2 cellular contexts compared by ENCODE assay signal in the genomic region with DNA sequence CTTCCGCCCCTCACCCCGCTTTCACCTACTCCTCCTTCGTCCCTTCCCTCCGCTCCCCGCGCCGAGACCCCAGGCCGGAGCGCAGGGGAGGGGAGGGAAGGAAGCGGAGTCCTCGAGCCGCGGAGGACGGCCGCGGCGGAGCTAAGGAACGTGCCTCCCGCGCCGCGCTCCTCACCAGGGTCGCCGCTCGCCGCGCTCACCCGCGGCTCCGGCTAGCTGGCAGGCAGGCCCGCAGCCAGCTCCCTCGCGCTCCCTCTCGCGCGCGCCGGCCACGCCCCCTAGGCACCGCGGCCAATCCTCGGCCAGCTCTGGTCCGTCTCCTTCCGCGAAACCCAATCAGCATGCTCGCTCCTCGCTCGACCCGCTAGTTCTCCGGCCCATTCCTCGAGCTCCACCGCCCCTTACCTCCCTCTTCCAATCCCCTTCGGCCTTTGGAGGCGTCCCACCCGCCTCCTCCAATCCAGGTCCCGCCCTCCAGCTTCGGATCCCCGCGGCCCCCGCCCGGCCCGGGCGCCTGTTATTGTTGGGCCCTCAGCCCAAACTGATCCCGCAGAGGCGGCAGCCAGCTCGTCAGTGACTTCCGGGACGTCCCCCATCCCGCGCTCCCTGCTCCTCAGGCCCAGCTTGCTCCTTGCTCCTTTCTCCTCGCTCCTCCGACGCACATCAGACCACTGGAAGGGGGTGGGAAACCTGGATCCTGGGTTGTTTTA.
A peak's percentile ranks its signal among the peaks of the same experiment; 100 is the strongest.
TF ChIP-seq lines count a peak whose summit lies in the region.

A gene with protein sequence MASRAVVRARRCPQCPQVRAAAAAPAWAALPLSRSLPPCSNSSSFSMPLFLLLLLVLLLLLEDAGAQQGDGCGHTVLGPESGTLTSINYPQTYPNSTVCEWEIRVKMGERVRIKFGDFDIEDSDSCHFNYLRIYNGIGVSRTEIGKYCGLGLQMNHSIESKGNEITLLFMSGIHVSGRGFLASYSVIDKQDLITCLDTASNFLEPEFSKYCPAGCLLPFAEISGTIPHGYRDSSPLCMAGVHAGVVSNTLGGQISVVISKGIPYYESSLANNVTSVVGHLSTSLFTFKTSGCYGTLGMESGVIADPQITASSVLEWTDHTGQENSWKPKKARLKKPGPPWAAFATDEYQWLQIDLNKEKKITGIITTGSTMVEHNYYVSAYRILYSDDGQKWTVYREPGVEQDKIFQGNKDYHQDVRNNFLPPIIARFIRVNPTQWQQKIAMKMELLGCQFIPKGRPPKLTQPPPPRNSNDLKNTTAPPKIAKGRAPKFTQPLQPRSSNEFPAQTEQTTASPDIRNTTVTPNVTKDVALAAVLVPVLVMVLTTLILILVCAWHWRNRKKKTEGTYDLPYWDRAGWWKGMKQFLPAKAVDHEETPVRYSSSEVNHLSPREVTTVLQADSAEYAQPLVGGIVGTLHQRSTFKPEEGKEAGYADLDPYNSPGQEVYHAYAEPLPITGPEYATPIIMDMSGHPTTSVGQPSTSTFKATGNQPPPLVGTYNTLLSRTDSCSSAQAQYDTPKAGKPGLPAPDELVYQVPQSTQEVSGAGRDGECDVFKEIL (minus strand): TSS at position 231 of the 710 bp plus-strand sequence. CDS start 369 bp downstream, outside the sequence.

TF ChIP-seq in A549, 52 proteins besides CTCF, POLR2A, EP300 and RAD21 (continued from another document):
- TF ChIP-seq, protein P1, sequence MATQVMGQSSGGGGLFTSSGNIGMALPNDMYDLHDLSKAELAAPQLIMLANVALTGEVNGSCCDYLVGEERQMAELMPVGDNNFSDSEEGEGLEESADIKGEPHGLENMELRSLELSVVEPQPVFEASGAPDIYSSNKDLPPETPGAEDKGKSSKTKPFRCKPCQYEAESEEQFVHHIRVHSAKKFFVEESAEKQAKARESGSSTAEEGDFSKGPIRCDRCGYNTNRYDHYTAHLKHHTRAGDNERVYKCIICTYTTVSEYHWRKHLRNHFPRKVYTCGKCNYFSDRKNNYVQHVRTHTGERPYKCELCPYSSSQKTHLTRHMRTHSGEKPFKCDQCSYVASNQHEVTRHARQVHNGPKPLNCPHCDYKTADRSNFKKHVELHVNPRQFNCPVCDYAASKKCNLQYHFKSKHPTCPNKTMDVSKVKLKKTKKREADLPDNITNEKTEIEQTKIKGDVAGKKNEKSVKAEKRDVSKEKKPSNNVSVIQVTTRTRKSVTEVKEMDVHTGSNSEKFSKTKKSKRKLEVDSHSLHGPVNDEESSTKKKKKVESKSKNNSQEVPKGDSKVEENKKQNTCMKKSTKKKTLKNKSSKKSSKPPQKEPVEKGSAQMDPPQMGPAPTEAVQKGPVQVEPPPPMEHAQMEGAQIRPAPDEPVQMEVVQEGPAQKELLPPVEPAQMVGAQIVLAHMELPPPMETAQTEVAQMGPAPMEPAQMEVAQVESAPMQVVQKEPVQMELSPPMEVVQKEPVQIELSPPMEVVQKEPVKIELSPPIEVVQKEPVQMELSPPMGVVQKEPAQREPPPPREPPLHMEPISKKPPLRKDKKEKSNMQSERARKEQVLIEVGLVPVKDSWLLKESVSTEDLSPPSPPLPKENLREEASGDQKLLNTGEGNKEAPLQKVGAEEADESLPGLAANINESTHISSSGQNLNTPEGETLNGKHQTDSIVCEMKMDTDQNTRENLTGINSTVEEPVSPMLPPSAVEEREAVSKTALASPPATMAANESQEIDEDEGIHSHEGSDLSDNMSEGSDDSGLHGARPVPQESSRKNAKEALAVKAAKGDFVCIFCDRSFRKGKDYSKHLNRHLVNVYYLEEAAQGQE (IDR thresholded peaks at IDR 0.05) = no peak
- TF ChIP-seq, protein P2, sequence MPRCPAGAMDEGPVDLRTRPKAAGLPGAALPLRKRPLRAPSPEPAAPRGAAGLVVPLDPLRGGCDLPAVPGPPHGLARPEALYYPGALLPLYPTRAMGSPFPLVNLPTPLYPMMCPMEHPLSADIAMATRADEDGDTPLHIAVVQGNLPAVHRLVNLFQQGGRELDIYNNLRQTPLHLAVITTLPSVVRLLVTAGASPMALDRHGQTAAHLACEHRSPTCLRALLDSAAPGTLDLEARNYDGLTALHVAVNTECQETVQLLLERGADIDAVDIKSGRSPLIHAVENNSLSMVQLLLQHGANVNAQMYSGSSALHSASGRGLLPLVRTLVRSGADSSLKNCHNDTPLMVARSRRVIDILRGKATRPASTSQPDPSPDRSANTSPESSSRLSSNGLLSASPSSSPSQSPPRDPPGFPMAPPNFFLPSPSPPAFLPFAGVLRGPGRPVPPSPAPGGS (IDR thresholded peaks at IDR 0.05) = peak; percentile 72; the same call in 2 of the 3 replicates
- TF ChIP-seq HEYL (CRISPR knock-in tag; IDR thresholded peaks at IDR 0.05) (no peak), RFX5 (IDR thresholded peaks at IDR 0.05) (peak; percentile 53), PHF8 (IDR thresholded peaks at IDR 0.05; ENCODE audit: borderline replicate concordance, low read depth) (peak; percentile 69), EHF (CRISPR knock-in tag; IDR thresholded peaks at IDR 0.05) (no peak), KDM5A (IDR thresholded peaks at IDR 0.05) (no peak), JUN (IDR thresholded peaks at IDR 0.05) (peak; percentile 73 to 93)
- TF ChIP-seq, protein P3, sequence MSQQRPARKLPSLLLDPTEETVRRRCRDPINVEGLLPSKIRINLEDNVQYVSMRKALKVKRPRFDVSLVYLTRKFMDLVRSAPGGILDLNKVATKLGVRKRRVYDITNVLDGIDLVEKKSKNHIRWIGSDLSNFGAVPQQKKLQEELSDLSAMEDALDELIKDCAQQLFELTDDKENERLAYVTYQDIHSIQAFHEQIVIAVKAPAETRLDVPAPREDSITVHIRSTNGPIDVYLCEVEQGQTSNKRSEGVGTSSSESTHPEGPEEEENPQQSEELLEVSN (IDR thresholded peaks at IDR 0.05; ENCODE audit: borderline replicate concordance, low read depth) = peak; percentile 40; the same call in 1 of the 2 replicates
- TF ChIP-seq, protein P4, sequence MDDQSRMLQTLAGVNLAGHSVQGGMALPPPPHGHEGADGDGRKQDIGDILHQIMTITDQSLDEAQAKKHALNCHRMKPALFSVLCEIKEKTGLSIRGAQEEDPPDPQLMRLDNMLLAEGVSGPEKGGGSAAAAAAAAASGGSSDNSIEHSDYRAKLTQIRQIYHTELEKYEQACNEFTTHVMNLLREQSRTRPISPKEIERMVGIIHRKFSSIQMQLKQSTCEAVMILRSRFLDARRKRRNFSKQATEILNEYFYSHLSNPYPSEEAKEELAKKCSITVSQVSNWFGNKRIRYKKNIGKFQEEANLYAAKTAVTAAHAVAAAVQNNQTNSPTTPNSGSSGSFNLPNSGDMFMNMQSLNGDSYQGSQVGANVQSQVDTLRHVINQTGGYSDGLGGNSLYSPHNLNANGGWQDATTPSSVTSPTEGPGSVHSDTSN (IDR thresholded peaks at IDR 0.05) = no peak
- TF ChIP-seq, protein P5, sequence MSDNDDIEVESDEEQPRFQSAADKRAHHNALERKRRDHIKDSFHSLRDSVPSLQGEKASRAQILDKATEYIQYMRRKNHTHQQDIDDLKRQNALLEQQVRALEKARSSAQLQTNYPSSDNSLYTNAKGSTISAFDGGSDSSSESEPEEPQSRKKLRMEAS (IDR thresholded peaks at IDR 0.05) = peak; percentile 50; the same call in 1 of the 2 replicates
TF ChIP-seq in A549: peak in this region for 8.

TF ChIP-seq in WTC11, 78 proteins besides CTCF, POLR2A, EP300 and RAD21 (continued from another document and continues in another):
- TF ChIP-seq, protein P6, sequence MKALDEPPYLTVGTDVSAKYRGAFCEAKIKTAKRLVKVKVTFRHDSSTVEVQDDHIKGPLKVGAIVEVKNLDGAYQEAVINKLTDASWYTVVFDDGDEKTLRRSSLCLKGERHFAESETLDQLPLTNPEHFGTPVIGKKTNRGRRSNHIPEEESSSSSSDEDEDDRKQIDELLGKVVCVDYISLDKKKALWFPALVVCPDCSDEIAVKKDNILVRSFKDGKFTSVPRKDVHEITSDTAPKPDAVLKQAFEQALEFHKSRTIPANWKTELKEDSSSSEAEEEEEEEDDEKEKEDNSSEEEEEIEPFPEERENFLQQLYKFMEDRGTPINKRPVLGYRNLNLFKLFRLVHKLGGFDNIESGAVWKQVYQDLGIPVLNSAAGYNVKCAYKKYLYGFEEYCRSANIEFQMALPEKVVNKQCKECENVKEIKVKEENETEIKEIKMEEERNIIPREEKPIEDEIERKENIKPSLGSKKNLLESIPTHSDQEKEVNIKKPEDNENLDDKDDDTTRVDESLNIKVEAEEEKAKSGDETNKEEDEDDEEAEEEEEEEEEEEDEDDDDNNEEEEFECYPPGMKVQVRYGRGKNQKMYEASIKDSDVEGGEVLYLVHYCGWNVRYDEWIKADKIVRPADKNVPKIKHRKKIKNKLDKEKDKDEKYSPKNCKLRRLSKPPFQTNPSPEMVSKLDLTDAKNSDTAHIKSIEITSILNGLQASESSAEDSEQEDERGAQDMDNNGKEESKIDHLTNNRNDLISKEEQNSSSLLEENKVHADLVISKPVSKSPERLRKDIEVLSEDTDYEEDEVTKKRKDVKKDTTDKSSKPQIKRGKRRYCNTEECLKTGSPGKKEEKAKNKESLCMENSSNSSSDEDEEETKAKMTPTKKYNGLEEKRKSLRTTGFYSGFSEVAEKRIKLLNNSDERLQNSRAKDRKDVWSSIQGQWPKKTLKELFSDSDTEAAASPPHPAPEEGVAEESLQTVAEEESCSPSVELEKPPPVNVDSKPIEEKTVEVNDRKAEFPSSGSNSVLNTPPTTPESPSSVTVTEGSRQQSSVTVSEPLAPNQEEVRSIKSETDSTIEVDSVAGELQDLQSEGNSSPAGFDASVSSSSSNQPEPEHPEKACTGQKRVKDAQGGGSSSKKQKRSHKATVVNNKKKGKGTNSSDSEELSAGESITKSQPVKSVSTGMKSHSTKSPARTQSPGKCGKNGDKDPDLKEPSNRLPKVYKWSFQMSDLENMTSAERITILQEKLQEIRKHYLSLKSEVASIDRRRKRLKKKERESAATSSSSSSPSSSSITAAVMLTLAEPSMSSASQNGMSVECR (CRISPR knock-in tag; IDR thresholded peaks at IDR 0.05; ENCODE audit: borderline replicate concordance) = peak; percentile 75
- no peak for TF ChIP-seq ELF4 (CRISPR knock-in tag; IDR thresholded peaks at IDR 0.05; ENCODE audit: low read depth)
- 0 out of 2 replicates have a peak, but pooled peaks have one; percentile 25 for TF ChIP-seq MYBL2 (CRISPR knock-in tag; IDR thresholded peaks at IDR 0.05)
- TF ChIP-seq TP53 (CRISPR knock-in tag; IDR thresholded peaks at IDR 0.05) = peak; percentile 81
- peak; percentile 56; the same call in 1 of the 2 replicates for TF ChIP-seq GABPB1 (CRISPR knock-in tag; IDR thresholded peaks at IDR 0.05)
- TF ChIP-seq ZNF263 (CRISPR knock-in tag; IDR thresholded peaks at IDR 0.05; ENCODE audit: low read depth) = 0 out of 2 replicates have a peak, but pooled peaks have one; percentile 48
- TF ChIP-seq, protein P5 (CRISPR knock-in tag; IDR thresholded peaks at IDR 0.05) = peak; percentile 78; the same call in 1 of the 2 replicates
- TF ChIP-seq JUN (CRISPR knock-in tag; IDR thresholded peaks at IDR 0.05) = peak; percentile 60; the same call in 1 of the 2 replicates
- TF ChIP-seq, protein P7, sequence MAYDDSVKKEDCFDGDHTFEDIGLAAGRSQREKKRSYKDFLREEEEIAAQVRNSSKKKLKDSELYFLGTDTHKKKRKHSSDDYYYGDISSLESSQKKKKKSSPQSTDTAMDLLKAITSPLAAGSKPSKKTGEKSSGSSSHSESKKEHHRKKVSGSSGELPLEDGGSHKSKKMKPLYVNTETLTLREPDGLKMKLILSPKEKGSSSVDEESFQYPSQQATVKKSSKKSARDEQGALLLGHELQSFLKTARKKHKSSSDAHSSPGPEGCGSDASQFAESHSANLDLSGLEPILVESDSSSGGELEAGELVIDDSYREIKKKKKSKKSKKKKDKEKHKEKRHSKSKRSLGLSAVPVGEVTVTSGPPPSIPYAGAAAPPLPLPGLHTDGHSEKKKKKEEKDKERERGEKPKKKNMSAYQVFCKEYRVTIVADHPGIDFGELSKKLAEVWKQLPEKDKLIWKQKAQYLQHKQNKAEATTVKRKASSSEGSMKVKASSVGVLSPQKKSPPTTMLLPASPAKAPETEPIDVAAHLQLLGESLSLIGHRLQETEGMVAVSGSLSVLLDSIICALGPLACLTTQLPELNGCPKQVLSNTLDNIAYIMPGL (CRISPR knock-in tag; IDR thresholded peaks at IDR 0.05) = no peak
- no peak for TF ChIP-seq ESRRA (CRISPR knock-in tag; IDR thresholded peaks at IDR 0.05; ENCODE audit: borderline replicate concordance)
- TF ChIP-seq RELA (CRISPR knock-in tag; IDR thresholded peaks at IDR 0.05; ENCODE audit: borderline replicate concordance) = no peak
- no peak for TF ChIP-seq FOXP1 (CRISPR knock-in tag; IDR thresholded peaks at IDR 0.05; ENCODE audit: borderline replicate concordance)
- TF ChIP-seq, protein P8, sequence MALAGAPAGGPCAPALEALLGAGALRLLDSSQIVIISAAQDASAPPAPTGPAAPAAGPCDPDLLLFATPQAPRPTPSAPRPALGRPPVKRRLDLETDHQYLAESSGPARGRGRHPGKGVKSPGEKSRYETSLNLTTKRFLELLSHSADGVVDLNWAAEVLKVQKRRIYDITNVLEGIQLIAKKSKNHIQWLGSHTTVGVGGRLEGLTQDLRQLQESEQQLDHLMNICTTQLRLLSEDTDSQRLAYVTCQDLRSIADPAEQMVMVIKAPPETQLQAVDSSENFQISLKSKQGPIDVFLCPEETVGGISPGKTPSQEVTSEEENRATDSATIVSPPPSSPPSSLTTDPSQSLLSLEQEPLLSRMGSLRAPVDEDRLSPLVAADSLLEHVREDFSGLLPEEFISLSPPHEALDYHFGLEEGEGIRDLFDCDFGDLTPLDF (CRISPR knock-in tag; IDR thresholded peaks at IDR 0.05) = 0 out of 2 replicates have a peak, but pooled peaks have one; percentile 44
- peak; percentile 28; the same call in 1 of the 2 replicates for TF ChIP-seq ZNF416 (CRISPR knock-in tag; IDR thresholded peaks at IDR 0.05)
- TF ChIP-seq, protein P9, sequence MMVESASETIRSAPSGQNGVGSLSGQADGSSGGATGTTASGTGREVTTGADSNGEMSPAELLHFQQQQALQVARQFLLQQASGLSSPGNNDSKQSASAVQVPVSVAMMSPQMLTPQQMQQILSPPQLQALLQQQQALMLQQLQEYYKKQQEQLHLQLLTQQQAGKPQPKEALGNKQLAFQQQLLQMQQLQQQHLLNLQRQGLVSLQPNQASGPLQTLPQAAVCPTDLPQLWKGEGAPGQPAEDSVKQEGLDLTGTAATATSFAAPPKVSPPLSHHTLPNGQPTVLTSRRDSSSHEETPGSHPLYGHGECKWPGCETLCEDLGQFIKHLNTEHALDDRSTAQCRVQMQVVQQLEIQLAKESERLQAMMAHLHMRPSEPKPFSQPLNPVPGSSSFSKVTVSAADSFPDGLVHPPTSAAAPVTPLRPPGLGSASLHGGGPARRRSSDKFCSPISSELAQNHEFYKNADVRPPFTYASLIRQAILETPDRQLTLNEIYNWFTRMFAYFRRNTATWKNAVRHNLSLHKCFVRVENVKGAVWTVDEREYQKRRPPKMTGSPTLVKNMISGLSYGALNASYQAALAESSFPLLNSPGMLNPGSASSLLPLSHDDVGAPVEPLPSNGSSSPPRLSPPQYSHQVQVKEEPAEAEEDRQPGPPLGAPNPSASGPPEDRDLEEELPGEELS (CRISPR knock-in tag; IDR thresholded peaks at IDR 0.05) = peak; percentile 32; the same call in 1 of the 2 replicates
- TF ChIP-seq, protein P10, sequence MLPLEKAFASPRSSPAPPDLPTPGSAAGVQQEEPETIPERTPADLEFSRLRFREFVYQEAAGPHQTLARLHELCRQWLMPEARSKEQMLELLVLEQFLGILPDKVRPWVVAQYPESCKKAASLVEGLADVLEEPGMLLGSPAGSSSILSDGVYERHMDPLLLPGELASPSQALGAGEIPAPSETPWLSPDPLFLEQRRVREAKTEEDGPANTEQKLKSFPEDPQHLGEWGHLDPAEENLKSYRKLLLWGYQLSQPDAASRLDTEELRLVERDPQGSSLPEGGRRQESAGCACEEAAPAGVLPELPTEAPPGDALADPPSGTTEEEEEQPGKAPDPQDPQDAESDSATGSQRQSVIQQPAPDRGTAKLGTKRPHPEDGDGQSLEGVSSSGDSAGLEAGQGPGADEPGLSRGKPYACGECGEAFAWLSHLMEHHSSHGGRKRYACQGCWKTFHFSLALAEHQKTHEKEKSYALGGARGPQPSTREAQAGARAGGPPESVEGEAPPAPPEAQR (CRISPR knock-in tag; IDR thresholded peaks at IDR 0.05) = no peak
- TF ChIP-seq NFYB (CRISPR knock-in tag; conservative IDR thresholded peaks at IDR 0.05; ENCODE audit: low read depth) = peak; percentile 67
